ENCODE assay signal across 22 cellular contexts in genomic region chrX:41176263-41176662, GRCh38.
"Had no signal": no experiment of that assay in that cellular context is flagged by ENCODE, and none has a peak within 500 bp of the region (broad histone marks: within the 10 kb centered on the region; RNA-seq: fewer than 3 reads in every experiment).

No MANE protein-coding gene starts in this region.

- H3K27me3 Mint-ChIP-seq: progenitor cell of endocrine pancreas, T-cell had no signal

- H3K27ac Mint-ChIP-seq: nephron, progenitor cell of endocrine pancreas, T-cell had no signal

- H3K9me3 Mint-ChIP-seq: nephron, T-cell had no signal

- H3K27me3 ChIP-seq: esophagus squamous epithelium, neutrophil, ovary, right lobe of liver had no signal

- DNase-seq: activated CD4-positive, alpha-beta T cell treated with anti-CD3 and anti-CD28 coated beads for 1 hour; activated CD8-positive, alpha-beta memory T cell treated with anti-CD3 and anti-CD28 coated beads for 24 hours; activated gamma-delta T cell treated with Interleukin-2 at 50 U/mL for 16 hours; activated naive CD4-positive, alpha-beta T cell treated with anti-CD3 and anti-CD28 coated beads, Interleukin-2, amount 50 U/mL, for 16 hours; dermis blood vessel endothelial cell; effector CD4-positive, alpha-beta T cell; esophagus squamous epithelium; glutamatergic neuron; islet precursor cell; left ventricle myocardium inferior; mucosa of descending colon; ovary; right lobe of liver; stimulated activated CD4-positive, alpha-beta T cell treated with anti-CD3 and anti-CD28 coated beads, Interleukin-2, amount 100 ng/mL, for 48 hours; stimulated activated naive CD8-positive, alpha-beta T cell treated with anti-CD3 and anti-CD28 coated beads, Interleukin-15, Interleukin-2, amounts not matched to agents 100 U/mL and 50 U/mL, for 24 hours; T-cell; trophoblast cell had no signal

- H3K4me3 ChIP-seq: esophagus squamous epithelium, left ventricle myocardium inferior, lung, mucosa of descending colon, ovary, right lobe of liver, thoracic aorta had no signal

- ATAC-seq: mucosa of descending colon; stimulated activated naive CD8-positive, alpha-beta T cell treated with anti-CD3 and anti-CD28 coated beads, Interleukin-15, Interleukin-2, amounts not matched to agents 100 U/mL and 50 U/mL, for 24 hours had no signal

- H3K27ac ChIP-seq: esophagus squamous epithelium, left ventricle myocardium inferior, neutrophil, ovary, right lobe of liver, thoracic aorta had no signal

- H3K4me1 ChIP-seq: right lobe of liver had no signal

- H3K4me3 Mint-ChIP-seq: nephron, T-cell had no signal
